ENCODE assay signal across 24 cellular contexts in genomic region chr17:13491916-13492315, GRCh38.
A peak's percentile ranks its signal among the peaks of the same experiment; 100 is the strongest.
DNase-seq lines count a peak whose midpoint lies in the region; ATAC-seq, FAIRE-seq and TF ChIP-seq lines count a peak whose summit lies in the region.
"Had no signal": no experiment of that assay in that cellular context is flagged by ENCODE, and none has a peak within 500 bp of the region (broad histone marks: within the 10 kb centered on the region; RNA-seq: fewer than 3 reads in every experiment).

No MANE protein-coding gene starts in this region.

- POLR2A ChIA-PET in HepG2 (lab: Yijun Ruan, JAX), result no interaction called here

- H3K4me3 Mint-ChIP-seq in chondrocyte (ENCODE audit: unreplicated experiment), result no peak overlapping the region
- H3K4me3 Mint-ChIP-seq: H9 had no signal

- WGBS in HepG2 (ENCODE audit: low lambda C conversion rate), result under 1% methylated on average over 5 of the region's 5 CpGs
- 45% methylated on average over 5 of the region's 5 CpGs for WGBS in right lobe of liver (ENCODE audit: insufficient coverage, low coverage, low lambda C conversion rate, missing lambda C conversion rate)

- H3K4me1 ChIP-seq in HepG2 (ENCODE audit: insufficient read depth, low read length) (no peaks in the 10 kb centered on the region), right lobe of liver (no peaks in the 10 kb centered on the region), uterus (no peaks in the 10 kb centered on the region)
- H3K4me1 ChIP-seq: Peyer's patch had no signal

- TF ChIP-seq POLR2A in HepG2 (IDR thresholded peaks at IDR 0.05; ENCODE audit: insufficient read depth in 1 of 2, low read depth in 2 of 2, low read length in 2 of 2) (no peak), right lobe of liver (IDR thresholded peaks at IDR 0.05) (no peak), uterus (IDR thresholded peaks at IDR 0.05) (no peak)

- BruUV-seq in HepG2 (replicated peaks; lab: Mats Ljungman, UMichigan), result no TSS peak

- no peak for ATAC-seq in HepG2
- ATAC-seq in right lobe of liver, result no peak
- ATAC-seq in HG03521 (IDR thresholded peaks at IDR 0.05; ENCODE audit: unreplicated experiment), result no peak
- ATAC-seq in HG03342 (IDR thresholded peaks at IDR 0.05; ENCODE audit: unreplicated experiment), result no peak

- no peak for TF ChIP-seq CTCF in HepG2 (CRISPR knock-in tag; IDR thresholded peaks at IDR 0.05)
- no peak for TF ChIP-seq CTCF in right lobe of liver (IDR thresholded peaks at IDR 0.05)
- no peak for TF ChIP-seq CTCF in astrocyte of the cerebellum (IDR thresholded peaks at IDR 0.05; ENCODE audit: low read depth, low read length, missing control alignments)
- no peak for TF ChIP-seq CTCF in chondrocyte (IDR thresholded peaks at IDR 0.05)
- TF ChIP-seq CTCF in uterus (IDR thresholded peaks at IDR 0.05), result no peak

- no peaks in the 10 kb centered on the region for H3K27me3 Mint-ChIP-seq in chondrocyte (ENCODE audit: low read depth)

- H3K4me3 ChIP-seq in HepG2 (replicated peaks in 1 of 3; ENCODE audit: insufficient read depth in 1 of 3, low read depth in 2 of 3, low read length in 3 of 3) (no peak overlapping the region), right lobe of liver (no peak overlapping the region), astrocyte of the cerebellum (ENCODE audit: low read depth, low read length) (no peak overlapping the region), uterus (no peak overlapping the region)
- H3K4me3 ChIP-seq: GM23248, Peyer's patch, SK-N-MC had no signal

- H3K79me2 ChIP-seq in HepG2 (ENCODE audit: insufficient read depth, low read length), result no peaks in the 10 kb centered on the region

- H3K27ac ChIP-seq in HepG2 (ENCODE audit: extremely low read length, insufficient read depth, low read length) (no peak overlapping the region), right lobe of liver (no peak overlapping the region), uterus (no peak overlapping the region)
- H3K27ac ChIP-seq: 22Rv1, GM23248, Peyer's patch, SK-N-MC had no signal

- intact Hi-C loops in HepG2 (cut with micrococcal nuclease; ENCODE audit: unreplicated experiment), result no loop called here
- intact Hi-C loops in right lobe of liver (cut with DNase I), result no loop called here
- intact Hi-C loops in uterus (cut with DNase I; ENCODE audit: low total_unique reads), result no loop called here

- H4K20me1 ChIP-seq in HepG2 (ENCODE audit: insufficient read depth, low read length), result no peaks in the 10 kb centered on the region

- no peak for DNase-seq in HepG2 (ENCODE audit: low spot score)
- DNase-seq in right lobe of liver, result no peak
- DNase-seq in astrocyte of the cerebellum (ENCODE audit: low read depth), result peak; percentile 37
- DNase-seq in chondrocyte (ENCODE audit: low spot score), result no peak
- no peak for DNase-seq in uterus
- DNase-seq in LoVo (ENCODE audit: low spot score), result no peak
- DNase-seq: Calu3; DMS79 treated with DMSO at 0.1 percent for 48 hours; GF-D8; GM23248; H9; KBM-7; MM.1S; NCI-H2029; NCI-H446; NCI-H524 treated with DMSO at 0.1 percent for 48 hours; NCI-H82; NK-92 treated with Interleukin-12 subunit alpha and Interleukin-12 subunit beta, amount 100 ng/mL, for 24 hours; Peyer's patch; SIG-M5 had no signal

- no peaks in the 10 kb centered on the region for H3K9me3 ChIP-seq in HepG2 (ENCODE audit: low read length)
- H3K9me3 ChIP-seq in right lobe of liver, result no peaks in the 10 kb centered on the region
- H3K9me3 ChIP-seq in uterus, result no peaks in the 10 kb centered on the region
- H3K9me3 ChIP-seq: Peyer's patch had no signal

- CTCF ChIA-PET in HepG2 (lab: Yijun Ruan, JAX; ENCODE audit: low intra/inter-chr PET ratio, low total read pairs), result no interaction called here

- H3K9ac ChIP-seq in HepG2 (ENCODE audit: insufficient read depth, low read depth, low read length), result no peak overlapping the region
- H3K9ac ChIP-seq: GM23248 had no signal

- in situ Hi-C loops in HepG2 (cut with HindIII; ENCODE audit: extremely low pct_ligation_motif_present, low pct_unique_long_range_greater_than_20kb) (no loop called here), astrocyte of the cerebellum (cut with HindIII; ENCODE audit: low sequenced_read_pairs) (loop anchor here (5.0 kb wide), 1 partner anchor 85 kb away; no protein-coding TSS in a partner anchor)

- H3K4me1 Mint-ChIP-seq in chondrocyte (ENCODE audit: low read depth), result peaks cover 22% of the 10 kb centered on the region

- H3K27ac Mint-ChIP-seq in chondrocyte (ENCODE audit: unreplicated experiment), result peak overlapping the region; percentile 27

- H3K9me3 Mint-ChIP-seq in chondrocyte (ENCODE audit: low read depth), result peaks cover 2% of the 10 kb centered on the region
- H3K9me3 Mint-ChIP-seq: H9 had no signal

- H2AFZ ChIP-seq in HepG2 (ENCODE audit: low read length), result no peak overlapping the region
- H2AFZ ChIP-seq: GM23248 had no signal

- FAIRE-seq in HepG2 (lab: Jason Lieb, UNC), result no peak

- H3K27me3 ChIP-seq in HepG2 (ENCODE audit: control insufficient read depth in 1 of 2, insufficient read depth in 2 of 2, low read length in 2 of 2) (no peaks in the 10 kb centered on the region; a peak in 1 of 5 replicates), right lobe of liver (no peaks in the 10 kb centered on the region), uterus (no peaks in the 10 kb centered on the region)
- H3K27me3 ChIP-seq: Peyer's patch had no signal

- no peak overlapping the region for H3K4me2 ChIP-seq in HepG2 (ENCODE audit: low read depth, low read length)

- TF ChIP-seq RAD21 in HepG2 (CRISPR knock-in tag; IDR thresholded peaks at IDR 0.05), result no peak

- TF ChIP-seq EP300 in HepG2 (IDR thresholded peaks at IDR 0.05; ENCODE audit: low read depth in 2 of 2, low read length in 2 of 2) (no peak), HepG2 (CRISPR knock-in tag; IDR thresholded peaks at IDR 0.05; ENCODE audit: borderline replicate concordance) (no peak)

- H3K36me3 ChIP-seq in HepG2 (replicated peaks in 1 of 2; ENCODE audit: control insufficient read depth in 1 of 2, insufficient read depth in 2 of 2, low read length in 2 of 2) (no peaks in the 10 kb centered on the region), right lobe of liver (no peaks in the 10 kb centered on the region), uterus (no peaks in the 10 kb centered on the region)
- H3K36me3 ChIP-seq: Peyer's patch had no signal

- peaks cover 9% of the 10 kb centered on the region for H3K36me3 Mint-ChIP-seq in chondrocyte (ENCODE audit: low read depth)

TF ChIP-seq in HepG2, 621 proteins besides CTCF, POLR2A, EP300 and RAD21:
- TF ChIP-seq ZNF260 (CRISPR knock-in tag; IDR thresholded peaks at IDR 0.05; ENCODE audit: borderline replicate concordance, low read depth), result no peak
- TF ChIP-seq ZNF512 (CRISPR knock-in tag; IDR thresholded peaks at IDR 0.05), result 0 out of 2 replicates have a peak, but pooled peaks have one; percentile 10
- TF ChIP-seq ZNF552 (CRISPR knock-in tag; IDR thresholded peaks at IDR 0.05; ENCODE audit: borderline replicate concordance), result no peak
TF ChIP-seq in HepG2: peak in this region for 1.
